ENCODE assay signal across 15 cellular contexts in genomic region chr16:68354816-68355215, GRCh38. TPM values are rescaled to one million over a fixed set of nuclear protein-coding genes. Genes with fewer than 3 reads are reported as not detected.
DNase-seq lines count a peak whose midpoint lies in the region; ATAC-seq and TF ChIP-seq lines count a peak whose summit lies in the region.
"Had no signal": no experiment of that assay in that cellular context is flagged by ENCODE, and none has a peak within 500 bp of the region (broad histone marks: within the 10 kb centered on the region; RNA-seq: fewer than 3 reads in every experiment).

No MANE protein-coding gene starts in this region.

- DNase-seq in activated CD8-positive, alpha-beta memory T cell treated with anti-CD3 and anti-CD28 coated beads, Interleukin-2, amount 10 ng/mL, durations not matched to agents 7 days and 5 days: no peak
- DNase-seq in activated CD8-positive, alpha-beta memory T cell treated with anti-CD3 and anti-CD28 coated beads, Interleukin-2, amount 50 U/mL, for 4 hours: no peak
- no peak for DNase-seq in activated T-helper 1 cell treated with anti-CD3 and anti-CD28 coated beads, Interleukin-12 subunit alpha, Interleukin-12 subunit beta, Interleukin-2, Interleukin-4 antibody, amounts not matched to agents 30 ng/mL and 10 ng/mL and 1 ng/mL, durations not matched to agents 14 hours and 24 hours and 36 hours (ENCODE audit: low spot score)
- DNase-seq in neural progenitor cell (ENCODE audit: low spot score) (no peak), foreskin fibroblast (no peak), glomerular visceral epithelial cell (ENCODE audit: extremely low spot score) (no peak), H4 (ENCODE audit: low spot score) (no peak)
- DNase-seq: 8988T; AML-193; C1 segment of cervical spinal cord; CD4-positive, alpha-beta T cell; COR-L47; GF-D8 had no signal

- TF ChIP-seq CTCF in neural progenitor cell (IDR thresholded peaks at IDR 0.05) (no peak), foreskin fibroblast (IDR thresholded peaks at IDR 0.05; ENCODE audit: low read depth, low read length) (no peak)

- H3K36me3 Mint-ChIP-seq in activated CD8-positive, alpha-beta memory T cell treated with anti-CD3 and anti-CD28 coated beads, Interleukin-2, amount 10 ng/mL, durations not matched to agents 7 days and 5 days: peaks cover 58% of the 10 kb centered on the region
- peaks cover 63% of the 10 kb centered on the region for H3K36me3 Mint-ChIP-seq in activated T-helper 1 cell treated with anti-CD3 and anti-CD28 coated beads, Interleukin-12 subunit alpha, Interleukin-12 subunit beta, Interleukin-2, Interleukin-4 antibody, amounts not matched to agents 30 ng/mL and 10 ng/mL and 1 ng/mL, durations not matched to agents 14 hours and 24 hours and 36 hours (ENCODE audit: low read depth)
- peaks cover 4% of the 10 kb centered on the region for H3K36me3 Mint-ChIP-seq in neural progenitor cell

- no peak overlapping the region for H2AFZ ChIP-seq in neural progenitor cell (replicated peaks)

- no peak for ATAC-seq in activated CD8-positive, alpha-beta memory T cell treated with anti-CD3 and anti-CD28 coated beads, Interleukin-2, amount 10 ng/mL, durations not matched to agents 7 days and 5 days

- peaks cover 81% of the 10 kb centered on the region for H3K36me3 ChIP-seq in BLaER1
- no peaks in the 10 kb centered on the region for H3K36me3 ChIP-seq in neural progenitor cell

- H3K4me3 ChIP-seq in BLaER1 (no peak overlapping the region), neural progenitor cell (no peak overlapping the region), foreskin fibroblast (ENCODE audit: low read depth in 1 of 2, low read length in 2 of 2) (no peak overlapping the region)

- H3K9ac ChIP-seq in BLaER1 (no peak overlapping the region), neural progenitor cell (no peak overlapping the region)

- H3K27me3 ChIP-seq in BLaER1 (no peaks in the 10 kb centered on the region), neural progenitor cell (no peaks in the 10 kb centered on the region)

- no peak overlapping the region for H3K4me3 Mint-ChIP-seq in activated CD8-positive, alpha-beta memory T cell treated with anti-CD3 and anti-CD28 coated beads, Interleukin-2, amount 10 ng/mL, durations not matched to agents 7 days and 5 days
- H3K4me3 Mint-ChIP-seq in activated T-helper 1 cell treated with anti-CD3 and anti-CD28 coated beads, Interleukin-12 subunit alpha, Interleukin-12 subunit beta, Interleukin-2, Interleukin-4 antibody, amounts not matched to agents 30 ng/mL and 10 ng/mL and 1 ng/mL, durations not matched to agents 14 hours and 24 hours and 36 hours: no peak overlapping the region
- no peak overlapping the region for H3K4me3 Mint-ChIP-seq in neural progenitor cell

- H3F3A ChIP-seq in neural progenitor cell (ENCODE audit: low read depth): no peaks in the 10 kb centered on the region

- no peaks in the 10 kb centered on the region for H3K27me3 Mint-ChIP-seq in activated CD8-positive, alpha-beta memory T cell treated with anti-CD3 and anti-CD28 coated beads, Interleukin-2, amount 10 ng/mL, durations not matched to agents 7 days and 5 days
- peaks cover 2% of the 10 kb centered on the region for H3K27me3 Mint-ChIP-seq in activated T-helper 1 cell treated with anti-CD3 and anti-CD28 coated beads, Interleukin-12 subunit alpha, Interleukin-12 subunit beta, Interleukin-2, Interleukin-4 antibody, amounts not matched to agents 30 ng/mL and 10 ng/mL and 1 ng/mL, durations not matched to agents 14 hours and 24 hours and 36 hours (ENCODE audit: insufficient read depth)
- H3K27me3 Mint-ChIP-seq in neural progenitor cell (ENCODE audit: insufficient read depth, low read depth): peaks cover 4% of the 10 kb centered on the region
- H3K27me3 Mint-ChIP-seq: CD4-positive, alpha-beta T cell had no signal

- H3K27ac Mint-ChIP-seq in activated CD8-positive, alpha-beta memory T cell treated with anti-CD3 and anti-CD28 coated beads, Interleukin-2, amount 10 ng/mL, durations not matched to agents 7 days and 5 days: peak overlapping the region; percentile 19
- peak overlapping the region; percentile 29 for H3K27ac Mint-ChIP-seq in activated T-helper 1 cell treated with anti-CD3 and anti-CD28 coated beads, Interleukin-12 subunit alpha, Interleukin-12 subunit beta, Interleukin-2, Interleukin-4 antibody, amounts not matched to agents 30 ng/mL and 10 ng/mL and 1 ng/mL, durations not matched to agents 14 hours and 24 hours and 36 hours
- H3K27ac Mint-ChIP-seq in neural progenitor cell: peak overlapping the region; percentile 25
- H3K27ac Mint-ChIP-seq: CD4-positive, alpha-beta T cell had no signal

- no peaks in the 10 kb centered on the region for H3K9me3 Mint-ChIP-seq in activated CD8-positive, alpha-beta memory T cell treated with anti-CD3 and anti-CD28 coated beads, Interleukin-2, amount 10 ng/mL, durations not matched to agents 7 days and 5 days (ENCODE audit: low read depth)
- no peaks in the 10 kb centered on the region for H3K9me3 Mint-ChIP-seq in activated T-helper 1 cell treated with anti-CD3 and anti-CD28 coated beads, Interleukin-12 subunit alpha, Interleukin-12 subunit beta, Interleukin-2, Interleukin-4 antibody, amounts not matched to agents 30 ng/mL and 10 ng/mL and 1 ng/mL, durations not matched to agents 14 hours and 24 hours and 36 hours
- no peaks in the 10 kb centered on the region for H3K9me3 Mint-ChIP-seq in neural progenitor cell
- H3K9me3 Mint-ChIP-seq: CD4-positive, alpha-beta T cell had no signal

- H3K79me2 ChIP-seq in neural progenitor cell (ENCODE audit: low read depth): no peaks in the 10 kb centered on the region

- H3K27ac ChIP-seq in BLaER1 (no peak overlapping the region), neural progenitor cell (no peak overlapping the region)
- H3K27ac ChIP-seq: HL-60 had no signal

- intact Hi-C loops in activated T-helper 1 cell treated with anti-CD3 and anti-CD28 coated beads, Interleukin-12 subunit alpha, Interleukin-12 subunit beta, Interleukin-2, Interleukin-4 antibody, amounts not matched to agents 30 ng/mL and 10 ng/mL and 1 ng/mL, durations not matched to agents 14 hours and 24 hours and 36 hours (cut with micrococcal nuclease): no loop called here

- H3K4me2 ChIP-seq in BLaER1 (peak overlapping the region; percentile 96), neural progenitor cell (no peak overlapping the region)

- H3K4me1 Mint-ChIP-seq in activated CD8-positive, alpha-beta memory T cell treated with anti-CD3 and anti-CD28 coated beads, Interleukin-2, amount 10 ng/mL, durations not matched to agents 7 days and 5 days: peaks cover 40% of the 10 kb centered on the region
- H3K4me1 Mint-ChIP-seq in activated T-helper 1 cell treated with anti-CD3 and anti-CD28 coated beads, Interleukin-12 subunit alpha, Interleukin-12 subunit beta, Interleukin-2, Interleukin-4 antibody, amounts not matched to agents 30 ng/mL and 10 ng/mL and 1 ng/mL, durations not matched to agents 14 hours and 24 hours and 36 hours (ENCODE audit: low read depth): peaks cover 40% of the 10 kb centered on the region
- H3K4me1 Mint-ChIP-seq in neural progenitor cell: no peaks in the 10 kb centered on the region

- H3K4me1 ChIP-seq in BLaER1: peaks cover 90% of the 10 kb centered on the region
- no peaks in the 10 kb centered on the region for H3K4me1 ChIP-seq in neural progenitor cell

- CTCF ChIA-PET in activated CD8-positive, alpha-beta memory T cell treated with anti-CD3 and anti-CD28 coated beads, Interleukin-2, amount 10 ng/mL, durations not matched to agents 7 days and 5 days (lab: Charles Lee): interaction anchor here (1.2 to 3.8 kb wide), 7 partner anchors 9 to 41 kb away, joined by 3 to 48 read pairs (median 5); no protein-coding TSS in a partner anchor

- peaks cover 98% of the 10 kb centered on the region for H4K20me1 ChIP-seq in BLaER1
- H4K20me1 ChIP-seq in neural progenitor cell (ENCODE audit: low read depth): no peaks in the 10 kb centered on the region

- H3K9me3 ChIP-seq in BLaER1 (no peaks in the 10 kb centered on the region), neural progenitor cell (ENCODE audit: low read depth) (no peaks in the 10 kb centered on the region)

RNA-seq across cellular contexts. Expression of gene PRMT7, which starts 44.0 kb away (rescaled TPM):
- 10 to 100 TPM; 60.9 to 73.9 TPM for total RNA-seq in activated CD8-positive, alpha-beta memory T cell treated with anti-CD3 and anti-CD28 coated beads, Interleukin-2, amount 10 ng/mL, durations not matched to agents 7 days and 5 days
- 80.6 and 85.2 TPM in 2 replicates for total RNA-seq in activated T-helper 1 cell treated with anti-CD3 and anti-CD28 coated beads, Interleukin-12 subunit alpha, Interleukin-12 subunit beta, Interleukin-2, Interleukin-4 antibody, amounts not matched to agents 30 ng/mL and 10 ng/mL and 1 ng/mL, durations not matched to agents 14 hours and 24 hours and 36 hours
- 70.2 and 79.7 TPM in 2 replicates for total RNA-seq in neural progenitor cell (ENCODE audit: low replicate concordance)
- 37.5 and 50.1 TPM in 2 replicates for total RNA-seq in H4 (2014; rRNA removed; shearing (Covaris generic))

RNA-seq across cellular contexts. Expression of gene SLC7A6OS, which starts 44.1 kb away (rescaled TPM):
- 10 to 100 TPM; 29.8 to 30.8 TPM for total RNA-seq in activated CD8-positive, alpha-beta memory T cell treated with anti-CD3 and anti-CD28 coated beads, Interleukin-2, amount 10 ng/mL, durations not matched to agents 7 days and 5 days
- total RNA-seq in activated T-helper 1 cell treated with anti-CD3 and anti-CD28 coated beads, Interleukin-12 subunit alpha, Interleukin-12 subunit beta, Interleukin-2, Interleukin-4 antibody, amounts not matched to agents 30 ng/mL and 10 ng/mL and 1 ng/mL, durations not matched to agents 14 hours and 24 hours and 36 hours: 26.5 and 27.6 TPM in 2 replicates
- 18.7 and 18.8 TPM in 2 replicates for total RNA-seq in neural progenitor cell (ENCODE audit: low replicate concordance)
- total RNA-seq in H4 (2014; rRNA removed; shearing (Covaris generic)): 7.3 and 8.1 TPM in 2 replicates
